Comparison of ENCODE assay signal across 1 cellular context in genomic region chr7:95476904-95477594, GRCh38.
TF ChIP-seq lines count a peak whose summit lies in the region.

No MANE protein-coding gene starts in this region.

TF ChIP-seq in K562, 482 proteins besides CTCF, POLR2A, EP300 and RAD21 (continued from another document):
- TF ChIP-seq NKRF (IDR thresholded peaks at IDR 0.05; ENCODE audit: borderline replicate concordance): no peak
- TF ChIP-seq CREM (IDR thresholded peaks at IDR 0.05; ENCODE audit: low read depth): peak; percentile 78
- peak; percentile 56 for TF ChIP-seq BHLHE40 (IDR thresholded peaks at IDR 0.05; ENCODE audit: low read length)
- TF ChIP-seq ZNF589 (CRISPR knock-in tag; IDR thresholded peaks at IDR 0.05; ENCODE audit: low read depth): no peak
- no peak for TF ChIP-seq U2AF1 (optimal IDR thresholded peaks at IDR 0.05; ENCODE audit: low read depth, low read length)
- no peak for TF ChIP-seq HNRNPL (IDR thresholded peaks at IDR 0.05; ENCODE audit: low read depth, low read length)
- peak; percentile 77 for TF ChIP-seq ELF1 (tag; IDR thresholded peaks at IDR 0.05)
- TF ChIP-seq ZNF511 (CRISPR knock-in tag; IDR thresholded peaks at IDR 0.05): no peak
- TF ChIP-seq CC2D1A (IDR thresholded peaks at IDR 0.05): 0 out of 2 replicates have a peak, but pooled peaks have one; percentile 21
- TF ChIP-seq JUND (IDR thresholded peaks at IDR 0.05; ENCODE audit: borderline replicate concordance, low read depth, low read length): 0 out of 2 replicates have a peak, but pooled peaks have one; percentile 17
- TF ChIP-seq JUND (tag; IDR thresholded peaks at IDR 0.05; ENCODE audit: borderline replicate concordance, low read depth, low read length): no peak
- peak; percentile 65 for TF ChIP-seq SMC3 (conservative IDR thresholded peaks at IDR 0.05; ENCODE audit: insufficient read depth, low read depth, low read length)
- TF ChIP-seq ID3 (CRISPR knock-in tag; IDR thresholded peaks at IDR 0.05): no peak
- TF ChIP-seq ID3 (tag; IDR thresholded peaks at IDR 0.05): no peak
- peak; percentile 61; the same call in 1 of the 2 replicates for TF ChIP-seq DEAF1 (CRISPR knock-in tag; IDR thresholded peaks at IDR 0.05)
- no peak for TF ChIP-seq E2F5 (CRISPR knock-in tag; IDR thresholded peaks at IDR 0.05)
- peak; percentile 60 for TF ChIP-seq DACH1 (IDR thresholded peaks at IDR 0.05; ENCODE audit: partially characterized antibody)
TF ChIP-seq in K562: peak in this region for 11.
